Comparison of ENCODE assay signal across 8 cellular contexts in genomic region chr3:134378384-134378783, GRCh38. TPM values are rescaled to one million over a fixed set of nuclear protein-coding genes. Genes with fewer than 3 reads are reported as not detected.
DNase-seq lines count a peak whose midpoint lies in the region; ATAC-seq, FAIRE-seq and TF ChIP-seq lines count a peak whose summit lies in the region.

No MANE protein-coding gene starts in this region.

- no peak for TF ChIP-seq POLR2A in esophagus muscularis mucosa (IDR thresholded peaks at IDR 0.05; ENCODE audit: low read depth)

- no peaks in the 10 kb centered on the region for H3K79me2 ChIP-seq in parathyroid adenoma

- no peak for FAIRE-seq in RCC 7860 (lab: Jason Lieb, UNC)

- H3K4me2 ChIP-seq in parathyroid adenoma (ENCODE audit: low read length) = no peak overlapping the region

- no peak overlapping the region for H3K27ac ChIP-seq in esophagus muscularis mucosa (replicated peaks in 1 of 4)
- no peak overlapping the region for H3K27ac ChIP-seq in parathyroid adenoma

- H3K9me3 ChIP-seq in esophagus muscularis mucosa (no peaks in the 10 kb centered on the region), parathyroid adenoma (ENCODE audit: control insufficient read depth, low read length) (no peaks in the 10 kb centered on the region)

- TF ChIP-seq CTCF in GM13976 (IDR thresholded peaks at IDR 0.05; ENCODE audit: borderline replicate concordance, control extremely low read depth, extremely low read depth, insufficient read depth, missing control alignments) (peak; percentile 26), esophagus muscularis mucosa (IDR thresholded peaks at IDR 0.05) (peak; percentile 52 to 62 (median 54)), parathyroid adenoma (IDR thresholded peaks at IDR 0.05) (peak; percentile 63)

- H3K27me3 ChIP-seq in esophagus muscularis mucosa (no peaks in the 10 kb centered on the region), parathyroid adenoma (ENCODE audit: control insufficient read depth, insufficient read depth, low read length) (no peaks in the 10 kb centered on the region)

- no peak overlapping the region for H2AFZ ChIP-seq in parathyroid adenoma

- no peak for TF ChIP-seq EP300 in esophagus muscularis mucosa (IDR thresholded peaks at IDR 0.05)

- H3K4me1 ChIP-seq in esophagus muscularis mucosa = peaks cover 20 to 35% (median 22%) of the 10 kb centered on the region in 4 donors
- H3K4me1 ChIP-seq in parathyroid adenoma = peaks cover 2% of the 10 kb centered on the region

- no peak overlapping the region for H3K4me3 ChIP-seq in esophagus muscularis mucosa
- no peak overlapping the region for H3K4me3 ChIP-seq in parathyroid adenoma (ENCODE audit: low read depth, low read length)

- ATAC-seq in HG03457 (IDR thresholded peaks at IDR 0.05; ENCODE audit: unreplicated experiment) = no peak

- intact Hi-C loops in esophagus muscularis mucosa (cut with DNase I) = loop anchor here (2.0 to 5.0 kb wide), 2 partner anchors 70 to 166 kb away; no protein-coding TSS in a partner anchor

- DNase-seq in GM13976 (ENCODE audit: low spot score) (no peak), OCI-M1 (lab: John Stamatoyannopoulos, UW) (peak; percentile 25), esophagus muscularis mucosa (ENCODE audit: extremely low spot score) (no peak), RCC 7860 (ENCODE audit: low spot score) (no peak), GM03348 (ENCODE audit: low spot score) (no peak)
- no peak for DNase-seq in effector CD8-positive, alpha-beta T cell (lab: John Stamatoyannopoulos, UW)

- no peaks in the 10 kb centered on the region for H3K36me3 ChIP-seq in esophagus muscularis mucosa
- H3K36me3 ChIP-seq in parathyroid adenoma (ENCODE audit: control insufficient read depth, insufficient read depth, low read length) = no peaks in the 10 kb centered on the region

- H3K9ac ChIP-seq in parathyroid adenoma = no peak overlapping the region

- in situ Hi-C loops in GM13976 (cut with MboI; ENCODE audit: low sequenced_read_pairs, unreplicated experiment) = no loop called here

RNA-seq across cellular contexts. Expression of gene AMOTL2, which starts 4.1 kb away (rescaled TPM):
- 100 to 1,000 TPM; 111 to 313 (median 155) TPM for total RNA-seq in esophagus muscularis mucosa
